ENCODE assay signal across 9 cellular contexts in genomic region chr3:187777331-187778046, GRCh38. TPM values are rescaled to one million over a fixed set of nuclear protein-coding genes. Genes with fewer than 3 reads are reported as not detected.
DNase-seq lines count a peak whose midpoint lies in the region; ATAC-seq and TF ChIP-seq lines count a peak whose summit lies in the region.
"Had no signal": no experiment of that assay in that cellular context is flagged by ENCODE, and none has a peak within 500 bp of the region (broad histone marks: within the 10 kb centered on the region; RNA-seq: fewer than 3 reads in every experiment).

No MANE protein-coding gene starts in this region.

- intact Hi-C loops in activated naive CD4-positive, alpha-beta T cell treated with anti-CD3 and anti-CD28 coated beads for 36 hours (cut with micrococcal nuclease) = loop anchor here (1.0 kb wide), 9 partner anchors 8 to 1137 kb away; no protein-coding TSS in a partner anchor

- no peak overlapping the region for H2AK5ac ChIP-seq in mesendoderm (ENCODE audit: low read length)

- H3K4me1 Mint-ChIP-seq in activated naive CD4-positive, alpha-beta T cell treated with anti-CD3 and anti-CD28 coated beads for 36 hours (ENCODE audit: low read depth) = peaks cover 31% of the 10 kb centered on the region
- H3K4me1 Mint-ChIP-seq in neural crest cell = peaks cover 13% of the 10 kb centered on the region
- H3K4me1 Mint-ChIP-seq: nephron had no signal

- no peak overlapping the region for H3K4ac ChIP-seq in mesendoderm (ENCODE audit: low read depth, low read length)

- H4K8ac ChIP-seq in mesendoderm (ENCODE audit: low read depth, low read length) = no peak overlapping the region

- no peaks in the 10 kb centered on the region for H3K36me3 Mint-ChIP-seq in activated naive CD4-positive, alpha-beta T cell treated with anti-CD3 and anti-CD28 coated beads for 36 hours (ENCODE audit: low read depth)
- no peaks in the 10 kb centered on the region for H3K36me3 Mint-ChIP-seq in neural crest cell (ENCODE audit: low read depth)

- H3K79me2 ChIP-seq in mesendoderm (ENCODE audit: control insufficient read depth, insufficient read depth, low read length) = no peaks in the 10 kb centered on the region

- DNase-seq in A172 (ENCODE audit: low spot score) (peak; percentile 50), NAMALWA (ENCODE audit: low spot score) (peak; percentile 56), neural crest cell (ENCODE audit: low read depth, low spot score) (no peak), GM03348 (ENCODE audit: low spot score) (no peak), mesendoderm (no peak), NCI-H146 treated with DMSO at 0.1 percent for 48 hours (lab: John Stamatoyannopoulos, UW; ENCODE audit: unreplicated experiment) (no peak)
- DNase-seq in activated naive CD4-positive, alpha-beta T cell treated with anti-CD3 and anti-CD28 coated beads for 36 hours = peak; percentile 76

- H3K4me2 ChIP-seq in mesendoderm (ENCODE audit: low read length) = no peak overlapping the region

- H2BK5ac ChIP-seq in mesendoderm (ENCODE audit: low read length) = no peak overlapping the region

- no peaks in the 10 kb centered on the region for H3K9me3 Mint-ChIP-seq in activated naive CD4-positive, alpha-beta T cell treated with anti-CD3 and anti-CD28 coated beads for 36 hours
- H3K9me3 Mint-ChIP-seq in neural crest cell = no peaks in the 10 kb centered on the region

- no peaks in the 10 kb centered on the region for H3K27me3 ChIP-seq in mesendoderm (ENCODE audit: insufficient read depth, low read length, poor library complexity)

- no peak overlapping the region for H3K23ac ChIP-seq in mesendoderm (ENCODE audit: low read length)

- no peak overlapping the region for H3K4me3 ChIP-seq in mesendoderm (ENCODE audit: low read length)

- peak overlapping the region; percentile 96 for H3K27ac Mint-ChIP-seq in activated naive CD4-positive, alpha-beta T cell treated with anti-CD3 and anti-CD28 coated beads for 36 hours
- H3K27ac Mint-ChIP-seq in neural crest cell (ENCODE audit: unreplicated experiment) = peak overlapping the region; percentile 9
- H3K27ac Mint-ChIP-seq: nephron had no signal

- no peak overlapping the region for H3K27ac ChIP-seq in mesendoderm (ENCODE audit: low read depth, low read length)

- CTCF ChIA-PET in activated naive CD4-positive, alpha-beta T cell treated with anti-CD3 and anti-CD28 coated beads for 36 hours (lab: Charles Lee) = interaction anchor here (0.5 to 1.0 kb wide), 2 partner anchors 14 to 23 kb away, joined by 3 to 4 read pairs; no protein-coding TSS in a partner anchor

- H2BK15ac ChIP-seq in mesendoderm (replicated peaks; ENCODE audit: low read depth) = no peak overlapping the region

- no peak overlapping the region for H3K9ac ChIP-seq in mesendoderm (ENCODE audit: low read length)

- no CpG with 5 or more reads among the region's 6 CpGs for WGBS in mesendoderm (ENCODE audit: extremely low coverage, insufficient coverage, low lambda C conversion rate)

- peak; percentile 46 for ATAC-seq in GM21381 (IDR thresholded peaks at IDR 0.05; ENCODE audit: unreplicated experiment)

- H2BK120ac ChIP-seq in mesendoderm (ENCODE audit: low read depth, low read length) = no peak overlapping the region

- no peaks in the 10 kb centered on the region for H3K79me1 ChIP-seq in mesendoderm (ENCODE audit: low read length)

- H3K4me1 ChIP-seq in mesendoderm (ENCODE audit: control insufficient read depth, low read depth, low read length) = no peaks in the 10 kb centered on the region

- no peak for TF ChIP-seq CTCF in neural crest cell (conservative IDR thresholded peaks at IDR 0.05)

- H3K36me3 ChIP-seq in mesendoderm (ENCODE audit: control insufficient read depth, insufficient read depth, low read length) = no peaks in the 10 kb centered on the region

- H3K4me3 Mint-ChIP-seq in activated naive CD4-positive, alpha-beta T cell treated with anti-CD3 and anti-CD28 coated beads for 36 hours = peak overlapping the region; percentile 48
- no peak overlapping the region for H3K4me3 Mint-ChIP-seq in neural crest cell
- H3K4me3 Mint-ChIP-seq: nephron had no signal

- H4K5ac ChIP-seq in mesendoderm (ENCODE audit: low read length) = no peak overlapping the region

- no peak overlapping the region for H3K18ac ChIP-seq in mesendoderm (ENCODE audit: low read length)

- H3K56ac ChIP-seq in mesendoderm (ENCODE audit: low read length) = no peak overlapping the region

- H3K27me3 Mint-ChIP-seq in activated naive CD4-positive, alpha-beta T cell treated with anti-CD3 and anti-CD28 coated beads for 36 hours (ENCODE audit: low read depth) = no peaks in the 10 kb centered on the region
- no peaks in the 10 kb centered on the region for H3K27me3 Mint-ChIP-seq in neural crest cell (ENCODE audit: low read depth)

RNA-seq across cellular contexts. Expression of gene BCL6, which starts 32.2 kb away (rescaled TPM):
- total RNA-seq in A172 (2014; rRNA removed; shearing (Covaris generic)) = 3.2 and 4.6 TPM in 2 replicates
- total RNA-seq in activated naive CD4-positive, alpha-beta T cell treated with anti-CD3 and anti-CD28 coated beads for 36 hours = 100 to 1,000 TPM in 1 of 2 experiments, 10 to 100 TPM in 1; 98.9 to 101 TPM
- total RNA-seq in neural crest cell = 6.4 and 9.6 TPM in 2 replicates
- 1.3 TPM for polyA plus RNA-seq in mesendoderm (2013, experiment 1 of 2)
- polyA plus RNA-seq in mesendoderm (2013, experiment 2 of 2) = 1.4 TPM

Comparison
In these comparisons a context has a peak if more than half of its experiments do, and no peak if none do; other contexts are left out.
1. DNase-seq: peak in A172 (single experiment), NAMALWA (single experiment) and activated naive CD4-positive, alpha-beta T cell treated with anti-CD3 and anti-CD28 coated beads for 36 hours (single experiment); none in neural crest cell (single experiment), GM03348 (single experiment), mesendoderm (single experiment) and NCI-H146 treated with DMSO at 0.1 percent for 48 hours (single experiment).